Comparison of ENCODE assay signal across 19 cellular contexts in the genomic region with DNA sequence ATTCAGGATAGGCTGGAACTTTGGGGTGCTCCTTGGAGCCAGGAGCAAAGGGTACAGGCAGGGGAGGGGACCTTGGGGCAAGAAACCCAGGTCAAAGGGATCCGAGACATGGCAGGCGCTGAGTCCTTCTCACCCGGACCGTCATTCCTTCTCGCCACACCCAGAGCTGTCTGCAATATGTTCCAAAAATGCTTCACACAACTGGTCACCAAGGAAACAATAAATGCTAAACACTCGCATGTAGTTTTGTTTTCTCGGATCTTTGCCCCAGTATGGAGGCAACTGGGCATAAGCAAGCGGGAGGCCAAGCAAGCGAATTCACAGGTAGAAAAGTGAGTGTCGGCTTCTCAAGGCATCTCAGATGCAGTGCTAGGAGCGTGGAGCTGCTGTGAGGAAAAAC.
DNase-seq lines count a peak whose midpoint lies in the region; ATAC-seq and TF ChIP-seq lines count a peak whose summit lies in the region.
"Had no signal": no experiment of that assay in that cellular context is flagged by ENCODE, and none has a peak within 500 bp of the region (broad histone marks: within the 10 kb centered on the region; RNA-seq: fewer than 3 reads in every experiment).

No MANE protein-coding gene starts in this region.

- peaks cover 81% of the 10 kb centered on the region for H3K4me1 ChIP-seq in CD4-positive, CD25-positive, alpha-beta regulatory T cell (ENCODE audit: control insufficient read depth, insufficient read depth, low read length, poor library complexity, severe bottlenecking)
- H3K4me1 ChIP-seq in PC-3 (ENCODE audit: insufficient read depth, low read length), result peaks cover 30% of the 10 kb centered on the region

- no peak for DNase-seq in CD4-positive, CD25-positive, alpha-beta regulatory T cell
- DNase-seq in PC-3 (peak; percentile 20), caudate nucleus (lab: John Stamatoyannopoulos, UW) (no peak)
- DNase-seq in natural killer cell treated with Interleukin-12 subunit alpha and Interleukin-12 subunit beta and Interleukin-15 and Interleukin-18, amount 100 ng/mL, for 72 hours (ENCODE audit: low spot score), result no peak
- DNase-seq: activated CD4-positive, alpha-beta T cell treated with anti-CD3 and anti-CD28 coated beads, Interleukin-2, amount 50 U/mL, for 4 hours; AML-193; amygdala; KG1; NCI-H1092 treated with DMSO at 0.1 percent for 48 hours; NCI-H2107; NCI-H748 treated with DMSO at 0.1 percent for 48 hours; ovary had no signal

- TF ChIP-seq CTCF in PC-3 (conservative IDR thresholded peaks at IDR 0.05; ENCODE audit: low read depth, low read length), result no peak

- H3K9me3 Mint-ChIP-seq in CD4-positive, CD25-positive, alpha-beta regulatory T cell, result peaks cover 0 to 4% (median 0%) of the 10 kb centered on the region in 7 donors
- peaks cover 3% of the 10 kb centered on the region for H3K9me3 Mint-ChIP-seq in natural killer cell treated with Interleukin-12 subunit alpha and Interleukin-12 subunit beta and Interleukin-15 and Interleukin-18, amount 100 ng/mL, for 72 hours

- peak overlapping the region; percentile 26 to 98 (median 88) for H3K27ac Mint-ChIP-seq in CD4-positive, CD25-positive, alpha-beta regulatory T cell
- peak overlapping the region; percentile 96 to 97 for H3K27ac Mint-ChIP-seq in natural killer cell treated with Interleukin-12 subunit alpha and Interleukin-12 subunit beta and Interleukin-15 and Interleukin-18, amount 100 ng/mL, for 72 hours

- POLR2A ChIA-PET in PC-3 (lab: Charles Lee; ENCODE audit: unreplicated experiment), result interaction anchor here (0.6 kb wide), 1 partner anchor 51 kb away, joined by 5 read pairs; no protein-coding TSS in a partner anchor

- H3K27me3 ChIP-seq in CD4-positive, CD25-positive, alpha-beta regulatory T cell (ENCODE audit: control insufficient read depth, insufficient read depth, low read length), result no peaks in the 10 kb centered on the region
- H3K27me3 ChIP-seq in PC-3 (ENCODE audit: low read length), result no peaks in the 10 kb centered on the region
- H3K27me3 ChIP-seq: ovary had no signal

- no peaks in the 10 kb centered on the region for H3K36me3 ChIP-seq in CD4-positive, CD25-positive, alpha-beta regulatory T cell (ENCODE audit: control insufficient read depth, insufficient read depth, low read length)
- H3K36me3 ChIP-seq in PC-3 (ENCODE audit: low read depth, low read length), result no peaks in the 10 kb centered on the region
- H3K36me3 ChIP-seq: ovary, thoracic aorta had no signal

- ATAC-seq in CD4-positive, CD25-positive, alpha-beta regulatory T cell (ENCODE audit: low read depth in 2 of 2), result no peak
- no peak for ATAC-seq in PC-3
- ATAC-seq in natural killer cell treated with Interleukin-12 subunit alpha and Interleukin-12 subunit beta and Interleukin-15 and Interleukin-18, amount 100 ng/mL, for 72 hours, result no peak
- ATAC-seq in GM21576 (IDR thresholded peaks at IDR 0.05; ENCODE audit: unreplicated experiment), result no peak
- ATAC-seq in GM21825 (IDR thresholded peaks at IDR 0.05; ENCODE audit: unreplicated experiment), result no peak
- ATAC-seq in GM18520 (IDR thresholded peaks at IDR 0.05; ENCODE audit: unreplicated experiment), result no peak
- ATAC-seq in HG02678 (IDR thresholded peaks at IDR 0.05; ENCODE audit: unreplicated experiment), result no peak
- ATAC-seq: sciatic nerve had no signal

- peaks cover 84% of the 10 kb centered on the region for H3K79me2 ChIP-seq in PC-3 (ENCODE audit: low read length)

- peak overlapping the region; percentile 94 for H3K27ac ChIP-seq in CD4-positive, CD25-positive, alpha-beta regulatory T cell (ENCODE audit: insufficient read depth, low read length, poor library complexity, severe bottlenecking)
- H3K27ac ChIP-seq in PC-3 (ENCODE audit: low read length) (peak overlapping the region; percentile 89), caudate nucleus (ENCODE audit: low read depth, low read length) (peak overlapping the region; percentile 91)
- H3K27ac ChIP-seq: ovary, SK-N-MC, thoracic aorta had no signal

- H3K9me3 ChIP-seq in CD4-positive, CD25-positive, alpha-beta regulatory T cell (ENCODE audit: control insufficient read depth in 2 of 2, low read length in 2 of 2), result no peaks in the 10 kb centered on the region
- no peaks in the 10 kb centered on the region for H3K9me3 ChIP-seq in PC-3 (ENCODE audit: low read length)
- H3K9me3 ChIP-seq: ovary, thoracic aorta had no signal

- no peak overlapping the region for H2AFZ ChIP-seq in PC-3 (ENCODE audit: low read length)

- BruUV-seq in PC-3 (replicated peaks; lab: Mats Ljungman, UMichigan), result no TSS peak

- H4K20me1 ChIP-seq in PC-3 (ENCODE audit: low read length), result no peaks in the 10 kb centered on the region

- intact Hi-C loops in PC-3 (cut with micrococcal nuclease), result no loop called here

- CTCF ChIA-PET in PC-3 (lab: Charles Lee), result no interaction called here

- no peak overlapping the region for H3K4me3 ChIP-seq in CD4-positive, CD25-positive, alpha-beta regulatory T cell (ENCODE audit: low read depth, low read length)
- peak overlapping the region; percentile 43; the same call in 1 of the 2 replicates for H3K4me3 ChIP-seq in PC-3 (ENCODE audit: low read length)
- H3K4me3 ChIP-seq: ovary, SK-N-MC, thoracic aorta had no signal

- H3K4me1 Mint-ChIP-seq in CD4-positive, CD25-positive, alpha-beta regulatory T cell, result peaks cover 54 to 96% (median 76%) of the 10 kb centered on the region in 4 donors
- H3K4me1 Mint-ChIP-seq in natural killer cell treated with Interleukin-12 subunit alpha and Interleukin-12 subunit beta and Interleukin-15 and Interleukin-18, amount 100 ng/mL, for 72 hours (ENCODE audit: low read depth in 2 of 2), result peaks cover 79 to 93% of the 10 kb centered on the region in 2 donors

- H3K4me3 Mint-ChIP-seq in CD4-positive, CD25-positive, alpha-beta regulatory T cell, result peak overlapping the region in 1 of 4 donors; percentile 41
- H3K4me3 Mint-ChIP-seq in natural killer cell treated with Interleukin-12 subunit alpha and Interleukin-12 subunit beta and Interleukin-15 and Interleukin-18, amount 100 ng/mL, for 72 hours, result peak overlapping the region; percentile 80

- H3K36me3 Mint-ChIP-seq in CD4-positive, CD25-positive, alpha-beta regulatory T cell, result peaks cover 17% of the 10 kb centered on the region
- H3K36me3 Mint-ChIP-seq in natural killer cell treated with Interleukin-12 subunit alpha and Interleukin-12 subunit beta and Interleukin-15 and Interleukin-18, amount 100 ng/mL, for 72 hours, result peaks cover 7% of the 10 kb centered on the region

- H3K4me2 ChIP-seq in PC-3 (ENCODE audit: low read length), result peak overlapping the region; percentile 84

- H3K9me2 ChIP-seq in PC-3 (replicated peaks; ENCODE audit: low read length), result no peaks in the 10 kb centered on the region

- no peaks in the 10 kb centered on the region for H3F3A ChIP-seq in PC-3 (ENCODE audit: low read length, unreplicated experiment)

- H3K9ac ChIP-seq in PC-3 (ENCODE audit: low read length), result peak overlapping the region; percentile 37; the same call in 1 of the 2 replicates

- H3K27me3 Mint-ChIP-seq in CD4-positive, CD25-positive, alpha-beta regulatory T cell, result no peaks in the 10 kb centered on the region
- H3K27me3 Mint-ChIP-seq in natural killer cell treated with Interleukin-12 subunit alpha and Interleukin-12 subunit beta and Interleukin-15 and Interleukin-18, amount 100 ng/mL, for 72 hours, result no peaks in the 10 kb centered on the region
